In genomic region chr6:96939019-96939805, GRCh38 we compare ENCODE assay signal across 9 cellular contexts. TPM values are rescaled to one million over a fixed set of nuclear protein-coding genes. Genes with fewer than 3 reads are reported as not detected.
DNase-seq lines count a peak whose midpoint lies in the region; ATAC-seq and TF ChIP-seq lines count a peak whose summit lies in the region.
"Had no signal": no experiment of that assay in that cellular context is flagged by ENCODE, and none has a peak within 500 bp of the region (broad histone marks: within the 10 kb centered on the region; RNA-seq: fewer than 3 reads in every experiment).

No MANE protein-coding gene starts in this region.

- no peak overlapping the region for H3K27ac ChIP-seq in upper lobe of right lung
- H3K27ac ChIP-seq: vagina had no signal

- H3K4me3 ChIP-seq in fibroblast of villous mesenchyme (ENCODE audit: low read depth, low read length) (no peak overlapping the region), upper lobe of right lung (no peak overlapping the region)
- H3K4me3 ChIP-seq: vagina had no signal

- peak; percentile 23 for ATAC-seq in upper lobe of right lung
- ATAC-seq in HG02870 (IDR thresholded peaks at IDR 0.05; ENCODE audit: unreplicated experiment), result no peak
- no peak for ATAC-seq in HG03469 (IDR thresholded peaks at IDR 0.05; ENCODE audit: unreplicated experiment)

- H3K27me3 ChIP-seq in upper lobe of right lung, result peaks cover 6% of the 10 kb centered on the region
- H3K27me3 ChIP-seq: vagina had no signal

- TF ChIP-seq CTCF in fibroblast of villous mesenchyme (IDR thresholded peaks at IDR 0.05; ENCODE audit: insufficient read depth, low read depth, low read length) (no peak), upper lobe of right lung (IDR thresholded peaks at IDR 0.05) (no peak)

- in situ Hi-C loops in SK-MEL-5 (cut with HindIII; ENCODE audit: low pct_unique_long_range_greater_than_20kb, low sequenced_read_pairs), result no loop called here

- DNase-seq in stimulated activated CD4-positive, alpha-beta T cell treated with anti-CD3 and anti-CD28 coated beads, Interleukin-1b, Interleukin-23, amount 100 ng/mL, for 48 hours, result peak; percentile 36
- DNase-seq in stimulated activated CD4-positive, alpha-beta T cell treated with anti-CD3 and anti-CD28 coated beads, Interleukin-4, amount 100 ng/mL, for 4 hours, result no peak
- DNase-seq in SK-MEL-5 (ENCODE audit: low read depth, low spot score), result peak; percentile 16
- peak; percentile 12 for DNase-seq in fibroblast of villous mesenchyme (ENCODE audit: low read depth)
- DNase-seq in upper lobe of right lung, result no peak
- no peak for DNase-seq in GOT3 (lab: John Stamatoyannopoulos, UW)

- no peaks in the 10 kb centered on the region for H3K4me1 ChIP-seq in upper lobe of right lung

- H3K36me3 ChIP-seq in upper lobe of right lung, result no peaks in the 10 kb centered on the region
- H3K36me3 ChIP-seq: vagina had no signal

- no peaks in the 10 kb centered on the region for H3K9me3 ChIP-seq in upper lobe of right lung
- H3K9me3 ChIP-seq: vagina had no signal

- intact Hi-C loops in upper lobe of right lung (cut with DNase I), result no loop called here

RNA-seq across cellular contexts. Expression of gene KLHL32, which starts 14.7 kb away (rescaled TPM):
- total RNA-seq in SK-MEL-5 (2014; rRNA removed; shearing (Covaris generic)), result 6.1 and 7.3 TPM in 2 replicates
- 5.4 and 7.3 TPM in 2 replicates for polyA plus RNA-seq in SK-MEL-5 (2015; cell fraction: cytosol; rRNA removed)
- 6.8 and 10.0 TPM in 2 replicates for polyA plus RNA-seq in SK-MEL-5 (2015; cell fraction: nucleus; rRNA removed)
- total RNA-seq in fibroblast of villous mesenchyme (0.32 TPM in 1 of 2 replicates, not detected in the other), upper lobe of right lung (1.1 TPM)

RNA-seq across cellular contexts. Expression of gene NDUFAF4, which starts 41.5 kb away (rescaled TPM):
- 120 and 122 TPM in 2 replicates for total RNA-seq in SK-MEL-5 (2014; rRNA removed; shearing (Covaris generic))
- polyA plus RNA-seq in SK-MEL-5 (2015; cell fraction: cytosol; rRNA removed), result 33.7 and 39.8 TPM in 2 replicates
- 26.8 and 35.8 TPM in 2 replicates for polyA plus RNA-seq in SK-MEL-5 (2015; cell fraction: nucleus; rRNA removed)
- total RNA-seq in fibroblast of villous mesenchyme, result 4.8 and 11.7 TPM in 2 replicates
- 20.8 TPM for total RNA-seq in upper lobe of right lung

Comparison
In these comparisons a context has a peak if more than half of its experiments do, and no peak if none do; other contexts are left out.
1. DNase-seq: peak in stimulated activated CD4-positive, alpha-beta T cell treated with anti-CD3 and anti-CD28 coated beads, Interleukin-1b, Interleukin-23, amount 100 ng/mL, for 48 hours (single experiment), SK-MEL-5 (single experiment) and fibroblast of villous mesenchyme (single experiment); none in stimulated activated CD4-positive, alpha-beta T cell treated with anti-CD3 and anti-CD28 coated beads, Interleukin-4, amount 100 ng/mL, for 4 hours (0 of 2), upper lobe of right lung (single experiment) and GOT3 (single experiment).